Comparison of ENCODE assay signal across 1 cellular context in the genomic region with DNA sequence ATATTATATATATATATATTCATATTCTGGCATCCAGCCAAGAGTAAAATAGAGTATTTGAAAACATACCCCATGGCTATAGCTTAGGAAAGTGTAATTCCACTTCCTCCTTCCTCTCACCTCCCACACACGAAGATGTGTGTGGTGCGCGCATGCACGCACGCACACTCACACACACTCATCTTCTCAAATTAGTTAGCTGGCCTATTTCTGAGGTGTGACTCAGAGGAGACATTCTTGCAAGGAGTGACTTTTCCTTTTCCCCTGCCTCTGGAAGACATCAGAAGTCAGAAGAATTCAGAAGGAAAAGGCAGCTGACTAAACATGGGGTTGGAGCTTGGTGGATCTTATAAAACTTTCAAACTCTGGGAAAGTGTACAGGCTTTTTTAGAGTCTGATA.
TF ChIP-seq lines count a peak whose summit lies in the region.

No MANE protein-coding gene starts in this region.

TF ChIP-seq in WTC11, 78 proteins besides CTCF, POLR2A, EP300 and RAD21 (continued from another document):
- TF ChIP-seq, protein P1, sequence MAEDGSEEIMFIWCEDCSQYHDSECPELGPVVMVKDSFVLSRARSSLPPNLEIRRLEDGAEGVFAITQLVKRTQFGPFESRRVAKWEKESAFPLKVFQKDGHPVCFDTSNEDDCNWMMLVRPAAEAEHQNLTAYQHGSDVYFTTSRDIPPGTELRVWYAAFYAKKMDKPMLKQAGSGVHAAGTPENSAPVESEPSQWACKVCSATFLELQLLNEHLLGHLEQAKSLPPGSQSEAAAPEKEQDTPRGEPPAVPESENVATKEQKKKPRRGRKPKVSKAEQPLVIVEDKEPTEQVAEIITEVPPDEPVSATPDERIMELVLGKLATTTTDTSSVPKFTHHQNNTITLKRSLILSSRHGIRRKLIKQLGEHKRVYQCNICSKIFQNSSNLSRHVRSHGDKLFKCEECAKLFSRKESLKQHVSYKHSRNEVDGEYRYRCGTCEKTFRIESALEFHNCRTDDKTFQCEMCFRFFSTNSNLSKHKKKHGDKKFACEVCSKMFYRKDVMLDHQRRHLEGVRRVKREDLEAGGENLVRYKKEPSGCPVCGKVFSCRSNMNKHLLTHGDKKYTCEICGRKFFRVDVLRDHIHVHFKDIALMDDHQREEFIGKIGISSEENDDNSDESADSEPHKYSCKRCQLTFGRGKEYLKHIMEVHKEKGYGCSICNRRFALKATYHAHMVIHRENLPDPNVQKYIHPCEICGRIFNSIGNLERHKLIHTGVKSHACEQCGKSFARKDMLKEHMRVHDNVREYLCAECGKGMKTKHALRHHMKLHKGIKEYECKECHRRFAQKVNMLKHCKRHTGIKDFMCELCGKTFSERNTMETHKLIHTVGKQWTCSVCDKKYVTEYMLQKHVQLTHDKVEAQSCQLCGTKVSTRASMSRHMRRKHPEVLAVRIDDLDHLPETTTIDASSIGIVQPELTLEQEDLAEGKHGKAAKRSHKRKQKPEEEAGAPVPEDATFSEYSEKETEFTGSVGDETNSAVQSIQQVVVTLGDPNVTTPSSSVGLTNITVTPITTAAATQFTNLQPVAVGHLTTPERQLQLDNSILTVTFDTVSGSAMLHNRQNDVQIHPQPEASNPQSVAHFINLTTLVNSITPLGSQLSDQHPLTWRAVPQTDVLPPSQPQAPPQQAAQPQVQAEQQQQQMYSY (CRISPR knock-in tag; IDR thresholded peaks at IDR 0.05), result no peak
